In genomic region chr12:12483438-12483837, GRCh38 we compare ENCODE assay signal across 12 cellular contexts.
A peak's percentile ranks its signal among the peaks of the same experiment; 100 is the strongest.
DNase-seq lines count a peak whose midpoint lies in the region; ATAC-seq and TF ChIP-seq lines count a peak whose summit lies in the region.
"Had no signal": no experiment of that assay in that cellular context is flagged by ENCODE, and none has a peak within 500 bp of the region (broad histone marks: within the 10 kb centered on the region; RNA-seq: fewer than 3 reads in every experiment).

No MANE protein-coding gene starts in this region.

- TF ChIP-seq CTCF in OCI-LY3 (IDR thresholded peaks at IDR 0.05; ENCODE audit: low read depth, low read length): no peak

- DNase-seq in activated naive CD4-positive, alpha-beta T cell treated with anti-CD3 and anti-CD28 coated beads for 36 hours: no peak
- no peak for DNase-seq in activated naive CD4-positive, alpha-beta T cell treated with Interleukin-2 at 50 U/mL for 16 hours
- DNase-seq in effector memory CD8-positive, alpha-beta T cell: no peak
- no peak for DNase-seq in NCI-H82 treated with DMSO at 0.1 percent for 48 hours (lab: John Stamatoyannopoulos, UW; ENCODE audit: unreplicated experiment)
- DNase-seq: dorsolateral prefrontal cortex, NCI-H2171, SJCRH30 had no signal

- H3K9me3 ChIP-seq in OCI-LY3 (ENCODE audit: insufficient read depth, low read length) (no peaks in the 10 kb centered on the region), thymus (ENCODE audit: control insufficient read depth) (no peaks in the 10 kb centered on the region)
- H3K9me3 ChIP-seq: SJCRH30 had no signal

- no peaks in the 10 kb centered on the region for H4K20me1 ChIP-seq in OCI-LY3 (ENCODE audit: insufficient read depth, low read length)

- no peak overlapping the region for H3K9ac ChIP-seq in OCI-LY3 (ENCODE audit: low read length)

- intact Hi-C loops in activated naive CD4-positive, alpha-beta T cell treated with anti-CD3 and anti-CD28 coated beads for 36 hours (cut with micrococcal nuclease): loop anchor here (2.0 to 5.0 kb wide), 3 partner anchors 107 to 234 kb away; partner anchors contain the start of gene CDKN1B

- H3K4me1 ChIP-seq in OCI-LY3 (ENCODE audit: low read length): peaks cover 24% of the 10 kb centered on the region
- H3K4me1 ChIP-seq in thymus (ENCODE audit: control insufficient read depth, insufficient read depth, low read length): peaks cover 20% of the 10 kb centered on the region
- H3K4me1 ChIP-seq: SJCRH30 had no signal

- no peaks in the 10 kb centered on the region for H3K36me3 ChIP-seq in OCI-LY3 (replicated peaks; ENCODE audit: low read depth, low read length)
- peaks cover 33% of the 10 kb centered on the region for H3K36me3 ChIP-seq in thymus (ENCODE audit: control insufficient read depth, insufficient read depth)
- H3K36me3 ChIP-seq: SJCRH30 had no signal

- H3K9me3 Mint-ChIP-seq in activated naive CD4-positive, alpha-beta T cell treated with anti-CD3 and anti-CD28 coated beads for 36 hours: no peaks in the 10 kb centered on the region
- no peaks in the 10 kb centered on the region for H3K9me3 Mint-ChIP-seq in effector memory CD8-positive, alpha-beta T cell

- 89% methylated on average over 3 of the region's 3 CpGs for WGBS in thymus

- no peak overlapping the region for H3K4me3 ChIP-seq in OCI-LY3 (ENCODE audit: low read length)
- peak overlapping the region; percentile 34 for H3K4me3 ChIP-seq in thymus (ENCODE audit: low read length)
- H3K4me3 ChIP-seq: dorsolateral prefrontal cortex, SJCRH30, smooth muscle cell had no signal

- peaks cover 40% of the 10 kb centered on the region for H3K36me3 Mint-ChIP-seq in activated naive CD4-positive, alpha-beta T cell treated with anti-CD3 and anti-CD28 coated beads for 36 hours (ENCODE audit: low read depth)
- H3K36me3 Mint-ChIP-seq in effector memory CD8-positive, alpha-beta T cell (ENCODE audit: insufficient read depth): peaks cover 40% of the 10 kb centered on the region

- H3K4me2 ChIP-seq in OCI-LY3 (ENCODE audit: low read length): peak overlapping the region; percentile 54
- H3K4me2 ChIP-seq: smooth muscle cell had no signal

- peaks cover 68% of the 10 kb centered on the region for H3K4me1 Mint-ChIP-seq in activated naive CD4-positive, alpha-beta T cell treated with anti-CD3 and anti-CD28 coated beads for 36 hours (ENCODE audit: low read depth)
- H3K4me1 Mint-ChIP-seq in effector memory CD8-positive, alpha-beta T cell (ENCODE audit: low read depth in 2 of 2): peaks cover 22 to 24% of the 10 kb centered on the region in 2 donors

- CTCF ChIA-PET in activated naive CD4-positive, alpha-beta T cell treated with anti-CD3 and anti-CD28 coated beads for 36 hours (lab: Charles Lee): interaction anchor here (1.0 kb wide), 1 partner anchor 20 kb away, joined by 4 read pairs; no protein-coding TSS in a partner anchor

- H3K27ac Mint-ChIP-seq in activated naive CD4-positive, alpha-beta T cell treated with anti-CD3 and anti-CD28 coated beads for 36 hours: peak overlapping the region; percentile 86
- peak overlapping the region; percentile 96 to 99 for H3K27ac Mint-ChIP-seq in effector memory CD8-positive, alpha-beta T cell

- no peak overlapping the region for H2AFZ ChIP-seq in OCI-LY3 (ENCODE audit: low read depth, low read length)

- H3K79me2 ChIP-seq in OCI-LY3 (ENCODE audit: low read length): no peaks in the 10 kb centered on the region

- H3K27me3 ChIP-seq in OCI-LY3 (ENCODE audit: low read depth, low read length): no peaks in the 10 kb centered on the region
- H3K27me3 ChIP-seq in thymus (ENCODE audit: control insufficient read depth, insufficient read depth): no peaks in the 10 kb centered on the region
- H3K27me3 ChIP-seq: dorsolateral prefrontal cortex, SJCRH30 had no signal

- no peak for ATAC-seq in effector memory CD8-positive, alpha-beta T cell (replicated peaks)
- ATAC-seq in GM18858 (IDR thresholded peaks at IDR 0.05; ENCODE audit: unreplicated experiment) (no peak), GM21423 (IDR thresholded peaks at IDR 0.05; ENCODE audit: unreplicated experiment) (no peak)

- H3K4me3 Mint-ChIP-seq in activated naive CD4-positive, alpha-beta T cell treated with anti-CD3 and anti-CD28 coated beads for 36 hours: peak overlapping the region; percentile 49
- H3K4me3 Mint-ChIP-seq in effector memory CD8-positive, alpha-beta T cell: peak overlapping the region; percentile 73 to 75

- H3K27me3 Mint-ChIP-seq in activated naive CD4-positive, alpha-beta T cell treated with anti-CD3 and anti-CD28 coated beads for 36 hours (ENCODE audit: low read depth): no peaks in the 10 kb centered on the region
- no peaks in the 10 kb centered on the region for H3K27me3 Mint-ChIP-seq in effector memory CD8-positive, alpha-beta T cell

- peak overlapping the region; percentile 5; the same call in 1 of the 2 replicates for H3K27ac ChIP-seq in OCI-LY3 (ENCODE audit: low read length)
- H3K27ac ChIP-seq in thymus (ENCODE audit: low read depth): peak overlapping the region; percentile 72
- H3K27ac ChIP-seq: SJCRH30 had no signal
